Comparison of ENCODE assay signal across 9 cellular contexts in the genomic region with DNA sequence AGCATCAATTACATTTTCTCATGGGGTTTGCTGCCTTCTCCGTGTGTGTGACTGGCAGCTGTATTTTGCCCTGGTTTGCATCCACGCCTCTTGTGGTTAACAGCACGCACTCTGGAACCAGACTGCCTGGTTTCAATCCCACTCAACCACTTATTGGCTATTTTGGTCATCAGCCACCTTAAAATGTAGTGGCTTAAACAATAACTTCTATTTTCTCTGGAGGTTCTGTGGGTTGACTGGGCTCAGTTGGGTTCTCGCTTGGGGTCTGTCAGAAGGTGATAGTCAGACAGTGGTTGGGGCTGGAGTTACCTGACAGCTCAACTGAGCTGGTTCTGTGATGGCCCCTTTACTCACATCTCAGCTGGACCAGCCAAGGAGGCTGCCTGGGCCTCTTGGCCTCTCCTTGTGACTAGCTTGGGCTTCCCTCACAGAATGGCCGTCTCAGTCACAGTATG. TPM values are rescaled to one million over a fixed set of nuclear protein-coding genes. Genes with fewer than 3 reads are reported as not detected.
DNase-seq lines count a peak whose midpoint lies in the region; ATAC-seq, FAIRE-seq and TF ChIP-seq lines count a peak whose summit lies in the region.
"Had no signal": no experiment of that assay in that cellular context is flagged by ENCODE, and none has a peak within 500 bp of the region (broad histone marks: within the 10 kb centered on the region; RNA-seq: fewer than 3 reads in every experiment).

No MANE protein-coding gene starts in this region.

- H3K36me3 ChIP-seq in Panc1 (ENCODE audit: control insufficient read depth, insufficient read depth, low read length) (no peaks in the 10 kb centered on the region; the same call in 1 of the 2 replicates), endothelial cell of umbilical vein (ENCODE audit: control insufficient read depth in 2 of 2, extremely low read depth in 1 of 2, insufficient read depth in 2 of 2, low read length in 2 of 2) (peaks cover 2 to 7% of the 10 kb centered on the region in 2 experiments), stomach smooth muscle (ENCODE audit: control insufficient read depth in 2 of 2, insufficient read depth in 2 of 2, low read length in 2 of 2) (peaks cover 0 to 7% of the 10 kb centered on the region in 2 donors)

- no peaks in the 10 kb centered on the region for H4K20me1 ChIP-seq in endothelial cell of umbilical vein (replicated peaks; ENCODE audit: control insufficient read depth, extremely low read depth, insufficient read depth, low read length)

- peaks cover 66% of the 10 kb centered on the region for H3K79me2 ChIP-seq in endothelial cell of umbilical vein (ENCODE audit: control insufficient read depth, insufficient read depth, low read length)

- peaks cover 50% of the 10 kb centered on the region for H3K4me1 ChIP-seq in Panc1 (ENCODE audit: control insufficient read depth, insufficient read depth, low read length)
- H3K4me1 ChIP-seq in endothelial cell of umbilical vein (ENCODE audit: control insufficient read depth, extremely low read depth, insufficient read depth, low read length): peaks cover 92% of the 10 kb centered on the region
- peaks cover 8% of the 10 kb centered on the region for H3K4me1 ChIP-seq in stomach smooth muscle (ENCODE audit: control insufficient read depth, insufficient read depth, low read length)

- no peak overlapping the region for H3K4me3 ChIP-seq in Panc1 (ENCODE audit: low read depth in 2 of 2, low read length in 2 of 2)
- H3K4me3 ChIP-seq in endothelial cell of umbilical vein (replicated peaks in 1 of 3; ENCODE audit: insufficient read depth in 1 of 3, low read depth in 1 of 3, low read length in 3 of 3): no peak overlapping the region
- no peak overlapping the region for H3K4me3 ChIP-seq in stomach smooth muscle (ENCODE audit: low read length in 2 of 2)

- ATAC-seq in Panc1 (no peak), GM21360 (IDR thresholded peaks at IDR 0.05; ENCODE audit: unreplicated experiment) (no peak)

- no peaks in the 10 kb centered on the region for H3K9me3 ChIP-seq in Panc1 (ENCODE audit: control insufficient read depth, insufficient read depth, low read depth, low read length)
- no peaks in the 10 kb centered on the region for H3K9me3 ChIP-seq in endothelial cell of umbilical vein (replicated peaks; ENCODE audit: control insufficient read depth, insufficient read depth, low read length)
- H3K9me3 ChIP-seq in stomach smooth muscle (ENCODE audit: control insufficient read depth in 2 of 2, low read length in 2 of 2): no peaks in the 10 kb centered on the region

- peak overlapping the region; percentile 91 for H3K27ac ChIP-seq in Panc1 (ENCODE audit: low read length)
- H3K27ac ChIP-seq in endothelial cell of umbilical vein (ENCODE audit: insufficient read depth, low read depth, low read length): peak overlapping the region; percentile 99
- H3K27ac ChIP-seq in stomach smooth muscle (ENCODE audit: low read length): peak overlapping the region; percentile 31

- H3K27me3 ChIP-seq in Panc1 (ENCODE audit: control insufficient read depth, insufficient read depth, low read length) (no peaks in the 10 kb centered on the region), endothelial cell of umbilical vein (ENCODE audit: control insufficient read depth in 2 of 2, insufficient read depth in 2 of 2, low read length in 2 of 2) (no peaks in the 10 kb centered on the region), stomach smooth muscle (ENCODE audit: control insufficient read depth in 1 of 2, insufficient read depth in 2 of 2, low read length in 2 of 2) (no peaks in the 10 kb centered on the region)

- H2AFZ ChIP-seq in endothelial cell of umbilical vein (ENCODE audit: low read depth, low read length): no peak overlapping the region

- no TSS peak for BruUV-seq in Panc1 (replicated peaks; lab: Mats Ljungman, UMichigan)
- no TSS peak for BruUV-seq in endothelial cell of umbilical vein (replicated peaks; lab: Mats Ljungman, UMichigan)

- dilution Hi-C loops in endothelial cell of umbilical vein (cut with MboI; ENCODE audit: extremely low pct_ligation_motif_present, low sequenced_read_pairs): no loop called here

- FAIRE-seq in endothelial cell of umbilical vein (lab: Jason Lieb, UNC): no peak

- in situ Hi-C loops in Panc1 (cut with HindIII; ENCODE audit: low pct_unique_long_range_greater_than_20kb, low sequenced_read_pairs): no loop called here

- TF ChIP-seq CTCF in Panc1 (IDR thresholded peaks at IDR 0.05): no peak
- TF ChIP-seq CTCF in endothelial cell of umbilical vein (IDR thresholded peaks at IDR 0.05; ENCODE audit: extremely low read depth in 1 of 2, insufficient read depth in 1 of 2, low read depth in 1 of 2, low read length in 2 of 2): no peak
- no peak for TF ChIP-seq CTCF in GM10248 (IDR thresholded peaks at IDR 0.05; ENCODE audit: control extremely low read depth, extremely low read depth, low read depth, missing control alignments)

- no peaks in the 10 kb centered on the region for H3K9me1 ChIP-seq in endothelial cell of umbilical vein (replicated peaks; ENCODE audit: control insufficient read depth, extremely low read depth, insufficient read depth, low read length)

- intact Hi-C loops in Panc1 (cut with micrococcal nuclease; ENCODE audit: unreplicated experiment) (no loop called here), endothelial cell of umbilical vein (cut with micrococcal nuclease) (loop anchor here (1.0 kb wide), 3 partner anchors 9 to 37 kb away; partner anchors contain the start of gene EHD4)

- no peak for TF ChIP-seq POLR2A in endothelial cell of umbilical vein (IDR thresholded peaks at IDR 0.05; ENCODE audit: low read depth, low read length)

- DNase-seq in activated CD8-positive, alpha-beta memory T cell treated with anti-CD3 and anti-CD28 coated beads, Interleukin-2, amount 50 U/mL, for 48 hours: peak; percentile 69
- DNase-seq in activated CD8-positive, alpha-beta memory T cell treated with anti-CD3 and anti-CD28 coated beads, Interleukin-2, amount 50 U/mL, for 4 hours: no peak
- no peak for DNase-seq in Panc1 (ENCODE audit: low read depth, low spot score)
- no peak for DNase-seq in endothelial cell of umbilical vein (ENCODE audit: low read depth, low spot score)
- DNase-seq in GM10248 (ENCODE audit: extremely low spot score): no peak
- no peak for DNase-seq in NCI-H187 (lab: John Stamatoyannopoulos, UW)
- DNase-seq: amniotic stem cell had no signal

- H3K4me2 ChIP-seq in endothelial cell of umbilical vein (ENCODE audit: insufficient read depth, low read length): peak overlapping the region; percentile 70

- POLR2A ChIA-PET in Panc1 (lab: Charles Lee): no interaction called here
- POLR2A ChIA-PET in endothelial cell of umbilical vein (lab: Charles Lee): no interaction called here
- POLR2A ChIA-PET in GM10248 (lab: Yijun Ruan, JAX): interaction anchor here (0.9 kb wide), 1 partner anchor 18 kb away, joined by 3 read pairs; no protein-coding TSS in a partner anchor

- H3K9ac ChIP-seq in endothelial cell of umbilical vein (replicated peaks; ENCODE audit: extremely low read depth, insufficient read depth, low read length) (peak overlapping the region; percentile 83), stomach smooth muscle (ENCODE audit: low read length in 2 of 2) (no peak overlapping the region)

- CTCF ChIA-PET in Panc1 (lab: Charles Lee): no interaction called here
- CTCF ChIA-PET in endothelial cell of umbilical vein (lab: Charles Lee): interaction anchor here (1.0 to 5.9 kb wide), 6 partner anchors 12 to 36 kb away, joined by 3 to 44 read pairs (median 5); partner anchors contain the start of gene EHD4
- CTCF ChIA-PET in GM10248 (lab: Yijun Ruan, JAX): interaction anchor here (0.9 to 1.9 kb wide), 4 partner anchors 12 to 34 kb away, joined by 3 to 6 read pairs (median 4); no protein-coding TSS in a partner anchor

TF ChIP-seq in endothelial cell of umbilical vein, 7 proteins besides CTCF, POLR2A, EP300 and RAD21:
- no peak for TF ChIP-seq FOS (IDR thresholded peaks at IDR 0.05; ENCODE audit: borderline replicate concordance, insufficient read depth, low read length)
- no peak for TF ChIP-seq MAX (IDR thresholded peaks at IDR 0.05; ENCODE audit: insufficient read depth, insufficient read length)
- no peak for TF ChIP-seq GATA2 (IDR thresholded peaks at IDR 0.05; ENCODE audit: insufficient read depth, insufficient read length, low read depth, low read length)
- TF ChIP-seq JUN (IDR thresholded peaks at IDR 0.05; ENCODE audit: borderline replicate concordance, insufficient read depth, insufficient read length, low read depth): no peak
- TF ChIP-seq POLR2AphosphoS5 (IDR thresholded peaks at IDR 0.05; ENCODE audit: insufficient read depth, low read depth, low read length): no peak

RNA-seq across cellular contexts. Expression of gene EHD4, which starts 36.8 kb away (rescaled TPM):
- total RNA-seq in Panc1 (2021; ENCODE audit: unreplicated experiment) (43.2 TPM), endothelial cell of umbilical vein (126 and 128 TPM in 2 replicates)
- polyA plus RNA-seq in Panc1 (2012; ENCODE audit: insufficient read length): 33.9 TPM
- polyA plus RNA-seq in endothelial cell of umbilical vein: 96.7 and 99.1 TPM in 2 replicates
- polyA plus RNA-seq in endothelial cell of umbilical vein (2011; cell fraction: cytosol; rRNA removed): 88.4 and 97.4 TPM in 2 replicates
- polyA plus RNA-seq in endothelial cell of umbilical vein (2011; cell fraction: nucleus; rRNA removed): 100 and 105 TPM in 2 replicates
- 39.8 and 70.3 TPM in 2 replicates for polyA plus RNA-seq in endothelial cell of umbilical vein (2012)
- polyA minus RNA-seq in endothelial cell of umbilical vein: 157 and 160 TPM in 2 replicates
- polyA minus RNA-seq in endothelial cell of umbilical vein (2011; cell fraction: cytosol; rRNA and poly(A)+ RNA removed): 11.4 TPM
- 113 and 127 TPM in 2 replicates for polyA minus RNA-seq in endothelial cell of umbilical vein (2011; cell fraction: nucleus; rRNA and poly(A)+ RNA removed)

RNA-seq across cellular contexts. Expression of gene SPTBN5, which starts 41.7 kb away (rescaled TPM):
- total RNA-seq in Panc1 (2021; ENCODE audit: unreplicated experiment) (2.1 TPM), endothelial cell of umbilical vein (19.0 and 19.2 TPM in 2 replicates)
- polyA plus RNA-seq in Panc1 (2012; ENCODE audit: insufficient read length): 1.6 TPM
- polyA plus RNA-seq in endothelial cell of umbilical vein: 12.0 and 12.6 TPM in 2 replicates
- polyA plus RNA-seq in endothelial cell of umbilical vein (2011; cell fraction: cytosol; rRNA removed): 4.1 and 6.6 TPM in 2 replicates
- polyA plus RNA-seq in endothelial cell of umbilical vein (2011; cell fraction: nucleus; rRNA removed): 128 and 138 TPM in 2 replicates
- polyA plus RNA-seq in endothelial cell of umbilical vein (2012): 3.0 and 7.8 TPM in 2 replicates
- polyA minus RNA-seq in endothelial cell of umbilical vein: 7.8 and 9.6 TPM in 2 replicates
- polyA minus RNA-seq in endothelial cell of umbilical vein (2011; cell fraction: cytosol; rRNA and poly(A)+ RNA removed): 0.10 TPM
- polyA minus RNA-seq in endothelial cell of umbilical vein (2011; cell fraction: nucleus; rRNA and poly(A)+ RNA removed): 26.4 and 30.1 TPM in 2 replicates

Comparison
In these comparisons a context has a peak if more than half of its experiments do, and no peak if none do; other contexts are left out.
1. H3K27ac ChIP-seq: peak in every context shown above with its lines; median percentile 99 in endothelial cell of umbilical vein; 91 in Panc1; 31 in stomach smooth muscle.